1 cellular context compared by ENCODE assay signal in the genomic region with DNA sequence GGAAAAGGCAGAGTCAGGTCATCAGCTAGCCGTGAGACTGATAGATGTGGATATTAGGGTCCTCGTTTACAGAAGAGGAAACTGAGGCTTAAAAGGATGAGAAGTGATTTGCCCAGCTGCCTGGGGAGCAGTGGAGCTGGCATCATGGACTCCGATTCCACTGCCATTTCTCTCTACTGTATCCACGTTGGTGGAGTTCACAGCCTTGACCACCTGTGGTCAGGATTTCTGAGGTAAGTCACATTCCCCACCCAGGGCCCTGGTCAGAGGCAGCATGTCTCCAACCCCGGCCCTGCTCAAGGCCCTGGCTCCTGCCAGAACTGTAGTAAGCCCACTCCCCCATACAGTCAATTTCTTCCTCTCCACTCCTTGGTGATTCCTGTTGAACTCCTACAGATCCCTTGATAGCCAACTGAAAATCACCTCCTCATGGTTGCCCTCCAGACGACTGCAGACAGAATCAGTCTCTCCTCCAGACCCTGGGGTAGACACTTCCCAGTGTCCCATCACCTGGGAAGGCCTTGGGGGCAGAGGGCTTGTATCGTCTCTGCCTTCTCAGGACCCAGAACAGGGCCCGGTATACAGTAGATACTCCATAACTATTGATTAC.
TF ChIP-seq lines count a peak whose summit lies in the region.

No MANE protein-coding gene starts in this region.

TF ChIP-seq in IMR-90, 13 proteins besides CTCF, POLR2A, EP300 and RAD21 (continued from another document):
- TF ChIP-seq, protein P1, sequence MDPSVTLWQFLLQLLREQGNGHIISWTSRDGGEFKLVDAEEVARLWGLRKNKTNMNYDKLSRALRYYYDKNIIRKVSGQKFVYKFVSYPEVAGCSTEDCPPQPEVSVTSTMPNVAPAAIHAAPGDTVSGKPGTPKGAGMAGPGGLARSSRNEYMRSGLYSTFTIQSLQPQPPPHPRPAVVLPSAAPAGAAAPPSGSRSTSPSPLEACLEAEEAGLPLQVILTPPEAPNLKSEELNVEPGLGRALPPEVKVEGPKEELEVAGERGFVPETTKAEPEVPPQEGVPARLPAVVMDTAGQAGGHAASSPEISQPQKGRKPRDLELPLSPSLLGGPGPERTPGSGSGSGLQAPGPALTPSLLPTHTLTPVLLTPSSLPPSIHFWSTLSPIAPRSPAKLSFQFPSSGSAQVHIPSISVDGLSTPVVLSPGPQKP (IDR thresholded peaks at IDR 0.05; ENCODE audit: borderline replicate concordance, low read depth, low read length), result no peak
- TF ChIP-seq CHD1 (IDR thresholded peaks at IDR 0.05; ENCODE audit: low read depth, low read length) (no peak), BHLHE40 (IDR thresholded peaks at IDR 0.05; ENCODE audit: low read depth, low read length) (no peak), NFE2L2 (IDR thresholded peaks at IDR 0.05; ENCODE audit: low read depth, low read length) (no peak), FOS (IDR thresholded peaks at IDR 0.05; ENCODE audit: low read depth, low read length) (no peak), MXI1 (IDR thresholded peaks at IDR 0.05; ENCODE audit: borderline replicate concordance, low read depth, low read length) (no peak), RCOR1 (IDR thresholded peaks at IDR 0.05; ENCODE audit: insufficient replicate concordance, low read length) (no peak), CEBPB (IDR thresholded peaks at IDR 0.05; ENCODE audit: low read depth, low read length) (no peak)
- TF ChIP-seq, protein P2, sequence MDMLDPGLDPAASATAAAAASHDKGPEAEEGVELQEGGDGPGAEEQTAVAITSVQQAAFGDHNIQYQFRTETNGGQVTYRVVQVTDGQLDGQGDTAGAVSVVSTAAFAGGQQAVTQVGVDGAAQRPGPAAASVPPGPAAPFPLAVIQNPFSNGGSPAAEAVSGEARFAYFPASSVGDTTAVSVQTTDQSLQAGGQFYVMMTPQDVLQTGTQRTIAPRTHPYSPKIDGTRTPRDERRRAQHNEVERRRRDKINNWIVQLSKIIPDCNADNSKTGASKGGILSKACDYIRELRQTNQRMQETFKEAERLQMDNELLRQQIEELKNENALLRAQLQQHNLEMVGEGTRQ (IDR thresholded peaks at IDR 0.05; ENCODE audit: low read depth, low read length), result no peak
